ENCODE assay signal across 12 cellular contexts in genomic region chr2:233051241-233052149, GRCh38. TPM values are rescaled to one million over a fixed set of nuclear protein-coding genes. Genes with fewer than 3 reads are reported as not detected.
DNase-seq lines count a peak whose midpoint lies in the region; TF ChIP-seq lines count a peak whose summit lies in the region.
"Had no signal": no experiment of that assay in that cellular context is flagged by ENCODE, and none has a peak within 500 bp of the region (broad histone marks: within the 10 kb centered on the region; RNA-seq: fewer than 3 reads in every experiment).

No MANE protein-coding gene starts in this region.

- H3K4me3 ChIP-seq in MG63: no peak overlapping the region
- no peak overlapping the region for H3K4me3 ChIP-seq in choroid plexus epithelial cell (ENCODE audit: low read depth, low read length)
- peak overlapping the region; percentile 77 for H3K4me3 ChIP-seq in iPS-15b (ENCODE audit: low read depth, low read length)

- H3K36me3 Mint-ChIP-seq in activated naive CD4-positive, alpha-beta T cell treated with anti-CD3 and anti-CD28 coated beads for 36 hours (ENCODE audit: low read depth): no peaks in the 10 kb centered on the region
- H3K36me3 Mint-ChIP-seq: mesothelial cell of epicardium had no signal

- H3K9ac ChIP-seq in iPS-15b (ENCODE audit: low read depth, low read length): no peak overlapping the region

- H3K27ac Mint-ChIP-seq in activated naive CD4-positive, alpha-beta T cell treated with anti-CD3 and anti-CD28 coated beads for 36 hours: no peak overlapping the region
- H3K27ac Mint-ChIP-seq: activated CD4-positive, alpha-beta memory T cell treated with anti-CD3 and anti-CD28 coated beads, Interleukin-2, amount 10 ng/mL, durations not matched to agents 7 days and 5 days; mesothelial cell of epicardium had no signal

- H3K9me3 ChIP-seq in MG63: no peaks in the 10 kb centered on the region
- H3K9me3 ChIP-seq in iPS-15b (ENCODE audit: control insufficient read depth, insufficient read depth, low read length): no peaks in the 10 kb centered on the region

- TF ChIP-seq CTCF in choroid plexus epithelial cell (conservative IDR thresholded peaks at IDR 0.05; ENCODE audit: low read depth, low read length): no peak

- H3K36me3 ChIP-seq in MG63 (no peaks in the 10 kb centered on the region), iPS-15b (ENCODE audit: control insufficient read depth, insufficient read depth, low read length) (no peaks in the 10 kb centered on the region)

- no peaks in the 10 kb centered on the region for H3K9me3 Mint-ChIP-seq in activated naive CD4-positive, alpha-beta T cell treated with anti-CD3 and anti-CD28 coated beads for 36 hours
- H3K9me3 Mint-ChIP-seq: activated CD4-positive, alpha-beta memory T cell treated with anti-CD3 and anti-CD28 coated beads, Interleukin-2, amount 10 ng/mL, durations not matched to agents 7 days and 5 days; mesothelial cell of epicardium had no signal

- H3K27me3 ChIP-seq in MG63 (no peaks in the 10 kb centered on the region), iPS-15b (ENCODE audit: control insufficient read depth, insufficient read depth, low read length) (peaks cover 3% of the 10 kb centered on the region)

- CTCF ChIA-PET in activated naive CD4-positive, alpha-beta T cell treated with anti-CD3 and anti-CD28 coated beads for 36 hours (lab: Charles Lee): interaction anchor here (0.6 to 1.4 kb wide), 2 partner anchors 9 to 815 kb away, joined by 3 to 7 read pairs; partner anchors contain the start of gene INPP5D

- no peak overlapping the region for H3K4me3 Mint-ChIP-seq in activated naive CD4-positive, alpha-beta T cell treated with anti-CD3 and anti-CD28 coated beads for 36 hours
- H3K4me3 Mint-ChIP-seq: activated CD4-positive, alpha-beta memory T cell treated with anti-CD3 and anti-CD28 coated beads, Interleukin-2, amount 10 ng/mL, durations not matched to agents 7 days and 5 days; mesothelial cell of epicardium had no signal

- peaks cover 16% of the 10 kb centered on the region for H3K4me1 ChIP-seq in iPS-15b (ENCODE audit: control insufficient read depth, insufficient read depth, low read length)

- DNase-seq in MG63: peak; percentile 97
- peak; percentile 42 for DNase-seq in choroid plexus epithelial cell (ENCODE audit: low read depth)
- DNase-seq in stromal cell of bone marrow (ENCODE audit: low read depth): peak; percentile 64
- no peak for DNase-seq in DMS53 (lab: John Stamatoyannopoulos, UW)
- DNase-seq in NCI-H1694 (lab: John Stamatoyannopoulos, UW): no peak
- DNase-seq in RKO (ENCODE audit: low spot score): no peak
- DNase-seq in activated naive CD4-positive, alpha-beta T cell treated with anti-CD3 and anti-CD28 coated beads for 36 hours: no peak
- DNase-seq: activated CD4-positive, alpha-beta memory T cell treated with anti-CD3 and anti-CD28 coated beads, Interleukin-2, amount 10 ng/mL, durations not matched to agents 7 days and 5 days; DND-41; stimulated activated CD4-positive, alpha-beta T cell treated with anti-CD3 and anti-CD28 coated beads, Interleukin-12 subunit alpha, Interleukin-12 subunit beta, amount 100 ng/mL, for 4 hours had no signal

- H3K27me3 Mint-ChIP-seq in activated naive CD4-positive, alpha-beta T cell treated with anti-CD3 and anti-CD28 coated beads for 36 hours (ENCODE audit: low read depth): no peaks in the 10 kb centered on the region

- H3K4me1 Mint-ChIP-seq in activated naive CD4-positive, alpha-beta T cell treated with anti-CD3 and anti-CD28 coated beads for 36 hours (ENCODE audit: low read depth): peaks cover 6% of the 10 kb centered on the region

- intact Hi-C loops in activated naive CD4-positive, alpha-beta T cell treated with anti-CD3 and anti-CD28 coated beads for 36 hours (cut with micrococcal nuclease): loop anchor here (2.0 to 5.0 kb wide), 2 partner anchors 199 to 291 kb away; no protein-coding TSS in a partner anchor

RNA-seq across cellular contexts. Expression of gene INPP5D, which starts 8.6 kb away (rescaled TPM):
- total RNA-seq in MG63 (2014; rRNA removed; shearing (Covaris generic); ENCODE audit: low replicate concordance): not detected in 2 replicates
- 10 to 100 TPM; 50.9 to 51.0 TPM for total RNA-seq in activated naive CD4-positive, alpha-beta T cell treated with anti-CD3 and anti-CD28 coated beads for 36 hours

RNA-seq across cellular contexts. Expression of gene NEU2, which starts 19.0 kb away (rescaled TPM):
- total RNA-seq in MG63 (2014; rRNA removed; shearing (Covaris generic); ENCODE audit: low replicate concordance): not detected in 2 replicates
- total RNA-seq in activated naive CD4-positive, alpha-beta T cell treated with anti-CD3 and anti-CD28 coated beads for 36 hours: not detected
- total RNA-seq: activated CD4-positive, alpha-beta memory T cell treated with anti-CD3 and anti-CD28 coated beads, Interleukin-2, amount 10 ng/mL, durations not matched to agents 7 days and 5 days; mesothelial cell of epicardium had no signal

RNA-seq across cellular contexts. Expression of gene NGEF, which starts 38.4 kb away (rescaled TPM):
- total RNA-seq in MG63 (2014; rRNA removed; shearing (Covaris generic); ENCODE audit: low replicate concordance): 26.1 and 52.2 TPM in 2 replicates
- total RNA-seq in activated naive CD4-positive, alpha-beta T cell treated with anti-CD3 and anti-CD28 coated beads for 36 hours: under 1 TPM in 1 of 2 experiments, not detected in 1; 0.12 TPM

Comparison
In these comparisons a context has a peak if more than half of its experiments do, and no peak if none do; other contexts are left out.
1. DNase-seq: peak in MG63 (single experiment), choroid plexus epithelial cell (single experiment) and stromal cell of bone marrow (single experiment); none in DMS53 (single experiment), NCI-H1694 (single experiment), RKO (single experiment) and activated naive CD4-positive, alpha-beta T cell treated with anti-CD3 and anti-CD28 coated beads for 36 hours (single experiment).
2. RNA of gene INPP5D, which starts 8.6 kb away (total RNA-seq): 50.9 to 51.0 TPM in activated naive CD4-positive, alpha-beta T cell treated with anti-CD3 and anti-CD28 coated beads for 36 hours; not detected in MG63; every median in the first group is over 10 times any median in the second.
3. RNA of gene NGEF, which starts 38.4 kb away (total RNA-seq): 26.1 to 52.2 TPM in MG63; 0.12 TPM in activated naive CD4-positive, alpha-beta T cell treated with anti-CD3 and anti-CD28 coated beads for 36 hours; every median in the first group is over 10 times any median in the second.